17 cellular contexts compared by ENCODE assay signal in genomic region chr3:37375184-37376120, GRCh38.
A peak's percentile ranks its signal among the peaks of the same experiment; 100 is the strongest.
DNase-seq lines count a peak whose midpoint lies in the region; ATAC-seq, FAIRE-seq and TF ChIP-seq lines count a peak whose summit lies in the region.
"Had no signal": no experiment of that assay in that cellular context is flagged by ENCODE, and none has a peak within 500 bp of the region (broad histone marks: within the 10 kb centered on the region; RNA-seq: fewer than 3 reads in every experiment).

No MANE protein-coding gene starts in this region.

- peak overlapping the region in 5 of 6 donors; percentile 11 to 76 (median 28) for H3K27ac Mint-ChIP-seq in naive B cell
- H3K27ac Mint-ChIP-seq: activated T-helper 1 cell treated with anti-CD3 and anti-CD28 coated beads, Interleukin-12 subunit alpha, Interleukin-12 subunit beta, Interleukin-2, Interleukin-4 antibody, amounts not matched to agents 30 ng/mL and 10 ng/mL and 1 ng/mL, durations not matched to agents 14 hours and 24 hours and 36 hours had no signal

- peaks cover 43 to 53% of the 10 kb centered on the region in 2 donors for H3K36me3 Mint-ChIP-seq in naive B cell

- H3K4me3 ChIP-seq in H7 (ENCODE audit: insufficient read depth, low read depth, low read length) (no peak overlapping the region), cardiac muscle cell (no peak overlapping the region)
- H3K4me3 ChIP-seq: thoracic aorta had no signal

- H3K27me3 Mint-ChIP-seq in naive B cell, result no peaks in the 10 kb centered on the region
- H3K27me3 Mint-ChIP-seq: T-cell had no signal

- peaks cover 0 to 14% (median 8%) of the 10 kb centered on the region in 3 donors for H3K4me1 Mint-ChIP-seq in naive B cell
- H3K4me1 Mint-ChIP-seq: T-cell had no signal

- H3K27me3 ChIP-seq in H7 (ENCODE audit: control insufficient read depth, insufficient read depth, low read length) (no peaks in the 10 kb centered on the region), cardiac muscle cell (no peaks in the 10 kb centered on the region)

- DNase-seq in H7 (peak; percentile 33), MV-4-11 (lab: John Stamatoyannopoulos, UW) (peak; percentile 50), cardiac muscle cell (ENCODE audit: low read depth in 1 of 2, low spot score in 1 of 2) (no peak), naive B cell (no peak), NCI-H748 treated with DMSO at 0.1 percent for 48 hours (lab: John Stamatoyannopoulos, UW) (no peak), GM10266 (ENCODE audit: extremely low spot score) (no peak), frontal cortex (ENCODE audit: low spot score in 2 of 2) (no peak)
- DNase-seq: activated CD4-positive, alpha-beta T cell treated with anti-CD3 and anti-CD28 coated beads for 4 hours; COR-L47; effector CD8-positive, alpha-beta T cell; foreskin melanocyte; NCI-H2107; stimulated activated CD4-positive, alpha-beta T cell treated with anti-CD3 and anti-CD28 coated beads, Interleukin-12 subunit alpha, Interleukin-12 subunit beta, amount 100 ng/mL, for 4 hours; T-cell had no signal

- H3K4me1 ChIP-seq in cardiac muscle cell (ENCODE audit: low read depth), result peaks cover 4% of the 10 kb centered on the region

- H3K36me3 ChIP-seq in H7 (replicated peaks; ENCODE audit: control insufficient read depth, insufficient read depth, low read length) (peaks cover 4% of the 10 kb centered on the region), cardiac muscle cell (peaks cover 4% of the 10 kb centered on the region)

- peak overlapping the region; percentile 54 for H3K27ac ChIP-seq in cardiac muscle cell
- H3K27ac ChIP-seq: thoracic aorta had no signal

- TF ChIP-seq CTCF in cardiac muscle cell (IDR thresholded peaks at IDR 0.05; ENCODE audit: low read depth, low read length), result no peak
- no peak for TF ChIP-seq CTCF in GM10266 (IDR thresholded peaks at IDR 0.05; ENCODE audit: control insufficient read depth, insufficient read depth, low read depth, missing control alignments)

- peaks cover 0 to 8% (median 4%) of the 10 kb centered on the region in 7 donors for H3K9me3 Mint-ChIP-seq in naive B cell

- ATAC-seq in naive B cell (ENCODE audit: low read depth in 2 of 2), result no peak
- no peak for ATAC-seq in GM21786 (IDR thresholded peaks at IDR 0.05; ENCODE audit: unreplicated experiment)
- ATAC-seq: T-cell had no signal

- no peak overlapping the region for H3K4me3 Mint-ChIP-seq in naive B cell
- H3K4me3 Mint-ChIP-seq: activated T-helper 1 cell treated with anti-CD3 and anti-CD28 coated beads, Interleukin-12 subunit alpha, Interleukin-12 subunit beta, Interleukin-2, Interleukin-4 antibody, amounts not matched to agents 30 ng/mL and 10 ng/mL and 1 ng/mL, durations not matched to agents 14 hours and 24 hours and 36 hours; T-cell had no signal

- no peaks in the 10 kb centered on the region for H3K9me3 ChIP-seq in cardiac muscle cell (ENCODE audit: low read depth)
- H3K9me3 ChIP-seq: thoracic aorta had no signal

- FAIRE-seq in frontal cortex (lab: Jason Lieb, UNC), result no peak

Comparison
In these comparisons a context has a peak if more than half of its experiments do, and no peak if none do; other contexts are left out.
1. DNase-seq: peak in H7 (single experiment) and MV-4-11 (single experiment); none in cardiac muscle cell (0 of 2), naive B cell (single experiment), NCI-H748 treated with DMSO at 0.1 percent for 48 hours (single experiment), GM10266 (single experiment) and frontal cortex (0 of 2).